ENCODE assay signal across 12 cellular contexts in the genomic region with DNA sequence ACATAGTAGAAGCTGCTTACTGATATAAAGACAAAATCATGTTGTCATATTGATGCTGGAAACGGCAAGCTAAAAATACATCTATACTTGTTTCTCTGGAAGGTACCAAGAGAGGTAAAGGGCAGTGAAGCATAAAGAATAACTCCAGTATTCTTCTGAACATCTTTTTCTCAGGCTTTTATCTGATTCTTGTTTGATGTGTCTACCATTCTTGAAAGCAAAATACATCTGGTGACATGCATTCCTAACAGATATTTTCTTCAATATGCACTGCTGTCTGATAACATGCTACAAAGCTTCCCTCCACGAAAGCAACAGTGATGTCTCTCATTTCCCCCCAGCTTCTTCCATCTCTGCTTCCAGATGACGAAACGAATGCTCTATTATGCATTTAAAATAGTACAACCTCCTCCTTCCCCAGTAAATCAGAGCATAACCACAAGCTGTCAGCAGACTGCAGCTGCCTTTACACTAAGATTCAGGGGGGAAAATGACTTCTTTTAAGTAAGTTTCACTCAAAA.
DNase-seq lines count a peak whose midpoint lies in the region; ATAC-seq and TF ChIP-seq lines count a peak whose summit lies in the region.
"Had no signal": no experiment of that assay in that cellular context is flagged by ENCODE, and none has a peak within 500 bp of the region (broad histone marks: within the 10 kb centered on the region; RNA-seq: fewer than 3 reads in every experiment).

No MANE protein-coding gene starts in this region.

- no peaks in the 10 kb centered on the region for H3K27me3 Mint-ChIP-seq in activated T-cell treated with anti-CD3 and anti-CD28 coated beads, Interleukin-2, amount 50 U/mL, for 24 hours
- H3K27me3 Mint-ChIP-seq in WTC11 (ENCODE audit: low read depth) = no peaks in the 10 kb centered on the region

- H3F3A ChIP-seq in smooth muscle cell (ENCODE audit: low read depth) = no peaks in the 10 kb centered on the region

- no peak overlapping the region for H4K91ac ChIP-seq in trophoblast cell (ENCODE audit: low read depth, low read length)

- H4K20me1 ChIP-seq in smooth muscle cell (ENCODE audit: low read depth) = peaks cover 34% of the 10 kb centered on the region

- H3K4me1 ChIP-seq in smooth muscle cell (ENCODE audit: low read depth) (no peaks in the 10 kb centered on the region), trophoblast cell (ENCODE audit: control insufficient read depth in 1 of 2, insufficient read depth in 2 of 2, low read length in 2 of 2) (peaks cover 7 to 8% of the 10 kb centered on the region in 2 experiments)
- H3K4me1 ChIP-seq: Peyer's patch, uterus had no signal

- H3K79me1 ChIP-seq in trophoblast cell (ENCODE audit: low read length) = peaks cover 2% of the 10 kb centered on the region

- H3K14ac ChIP-seq in trophoblast cell (ENCODE audit: low read length) = no peak overlapping the region

- no peak overlapping the region for H3K18ac ChIP-seq in trophoblast cell (ENCODE audit: low read length)

- ATAC-seq in WTC11 (no peak), HG02798 (IDR thresholded peaks at IDR 0.05; ENCODE audit: poor library complexity, unreplicated experiment) (no peak)

- 40% methylated on average over 4 of the region's 4 CpGs for WGBS in smooth muscle cell (ENCODE audit: low lambda C conversion rate)
- WGBS in trophoblast cell (ENCODE audit: extremely low coverage, insufficient coverage, insufficient read length) = no CpG with 5 or more reads among the region's 4 CpGs

- H2BK120ac ChIP-seq in trophoblast cell (ENCODE audit: insufficient read depth, low read length, poor library complexity) = no peak overlapping the region

- POLR2A ChIA-PET in WTC11 (lab: Charles Lee) = no interaction called here

- no peak overlapping the region for H3K23ac ChIP-seq in trophoblast cell (ENCODE audit: low read length)

- H3K79me2 ChIP-seq in smooth muscle cell (ENCODE audit: low read depth) = peaks cover 6% of the 10 kb centered on the region
- H3K79me2 ChIP-seq in trophoblast cell (ENCODE audit: control insufficient read depth, insufficient read depth, low read length, poor library complexity) = no peaks in the 10 kb centered on the region

- H3K27me3 ChIP-seq in smooth muscle cell (ENCODE audit: low read depth) = no peaks in the 10 kb centered on the region
- no peaks in the 10 kb centered on the region for H3K27me3 ChIP-seq in trophoblast cell (ENCODE audit: insufficient read depth, low read length)
- H3K27me3 ChIP-seq: Peyer's patch, uterus had no signal

- H3K27ac Mint-ChIP-seq in activated T-cell treated with anti-CD3 and anti-CD28 coated beads, Interleukin-2, amount 50 U/mL, for 24 hours = peak overlapping the region; percentile 55
- H3K27ac Mint-ChIP-seq in WTC11 = no peak overlapping the region

- H2BK5ac ChIP-seq in trophoblast cell (ENCODE audit: low read depth, low read length, poor library complexity) = no peak overlapping the region

- H2BK12ac ChIP-seq in trophoblast cell (ENCODE audit: low read length) = no peak overlapping the region

- no peak overlapping the region for H4K12ac ChIP-seq in trophoblast cell (ENCODE audit: low read depth, low read length)

- TF ChIP-seq CTCF in smooth muscle cell (IDR thresholded peaks at IDR 0.05; ENCODE audit: borderline replicate concordance, insufficient read depth, poor library complexity, severe bottlenecking) (no peak), WTC11 (IDR thresholded peaks at IDR 0.05) (no peak)

- CTCF ChIA-PET in WTC11 (lab: Charles Lee) = no interaction called here

- no peak overlapping the region for H3K4me3 ChIP-seq in smooth muscle cell
- H3K4me3 ChIP-seq in trophoblast cell (ENCODE audit: low read depth, low read length) = no peak overlapping the region
- H3K4me3 ChIP-seq: Peyer's patch, uterus had no signal

- H2AK5ac ChIP-seq in trophoblast cell (ENCODE audit: low read length) = no peak overlapping the region

- H2AFZ ChIP-seq in smooth muscle cell (ENCODE audit: low read depth) (no peak overlapping the region), trophoblast cell (ENCODE audit: insufficient read depth, low read length, poor library complexity) (no peak overlapping the region)

- H3K36me3 ChIP-seq in smooth muscle cell (ENCODE audit: low read depth) (no peaks in the 10 kb centered on the region), trophoblast cell (ENCODE audit: control insufficient read depth in 1 of 2, insufficient read depth in 2 of 2, low read length in 2 of 2) (peaks cover 0 to 2% of the 10 kb centered on the region in 2 experiments)
- H3K36me3 ChIP-seq: uterus had no signal

- H3K9ac ChIP-seq in smooth muscle cell (ENCODE audit: low read depth) (no peak overlapping the region), trophoblast cell (ENCODE audit: low read length) (no peak overlapping the region)

- H3K4me1 Mint-ChIP-seq in activated T-cell treated with anti-CD3 and anti-CD28 coated beads, Interleukin-2, amount 50 U/mL, for 24 hours (ENCODE audit: low read depth) = peaks cover 55% of the 10 kb centered on the region
- no peaks in the 10 kb centered on the region for H3K4me1 Mint-ChIP-seq in WTC11

- DNase-seq in activated T-cell treated with anti-CD3 and anti-CD28 coated beads, Interleukin-2, amount 50 U/mL, for 24 hours = no peak
- no peak for DNase-seq in activated T-cell treated with anti-CD3 and anti-CD28 coated beads, Interleukin-2, amount 50 U/mL, for 48 hours
- DNase-seq in NOMO-1 (lab: John Stamatoyannopoulos, UW; ENCODE audit: unreplicated experiment in 2 of 2) = peak; percentile 54 to 89
- DNase-seq in central memory CD4-positive, alpha-beta T cell = peak; percentile 53
- DNase-seq in smooth muscle cell (lab: John Stamatoyannopoulos, UW; ENCODE audit: unreplicated experiment) = no peak
- no peak for DNase-seq in WTC11 (ENCODE audit: low spot score)
- DNase-seq in trophoblast cell = no peak
- DNase-seq: NCI-H1092, Peyer's patch, uterus had no signal

- H4K8ac ChIP-seq in trophoblast cell (ENCODE audit: low read depth, low read length) = no peak overlapping the region

- no peaks in the 10 kb centered on the region for H3K9me3 Mint-ChIP-seq in activated T-cell treated with anti-CD3 and anti-CD28 coated beads, Interleukin-2, amount 50 U/mL, for 24 hours
- H3K9me3 Mint-ChIP-seq in WTC11 = no peaks in the 10 kb centered on the region
- H3K9me3 Mint-ChIP-seq: neural crest cell had no signal

- H3K9me3 ChIP-seq in smooth muscle cell (replicated peaks; ENCODE audit: low read depth) (no peaks in the 10 kb centered on the region), trophoblast cell (ENCODE audit: insufficient read depth, low read depth, low read length) (no peaks in the 10 kb centered on the region)
- H3K9me3 ChIP-seq: Peyer's patch, uterus had no signal

- H3K27ac ChIP-seq in smooth muscle cell (ENCODE audit: low read depth) = no peak overlapping the region
- no peak overlapping the region for H3K27ac ChIP-seq in trophoblast cell (ENCODE audit: low read depth, low read length)
- H3K27ac ChIP-seq: Peyer's patch, uterus had no signal

- peaks cover 8% of the 10 kb centered on the region for H3K36me3 Mint-ChIP-seq in activated T-cell treated with anti-CD3 and anti-CD28 coated beads, Interleukin-2, amount 50 U/mL, for 24 hours (ENCODE audit: low read depth)
- H3K36me3 Mint-ChIP-seq in WTC11 = peaks cover 4% of the 10 kb centered on the region

- no peak overlapping the region for H3K4ac ChIP-seq in trophoblast cell (ENCODE audit: low read depth, low read length)

- peak overlapping the region; percentile 15 for H3K4me2 ChIP-seq in smooth muscle cell
- no peak overlapping the region for H3K4me2 ChIP-seq in trophoblast cell (ENCODE audit: low read length)

- H3K4me3 Mint-ChIP-seq in activated T-cell treated with anti-CD3 and anti-CD28 coated beads, Interleukin-2, amount 50 U/mL, for 24 hours = peak overlapping the region; percentile 30
- H3K4me3 Mint-ChIP-seq in WTC11 = no peak overlapping the region
- H3K4me3 Mint-ChIP-seq: neural crest cell had no signal

TF ChIP-seq in WTC11, 78 proteins besides CTCF, POLR2A, EP300 and RAD21 (continues in another document):
- TF ChIP-seq ZBTB21 (CRISPR knock-in tag; IDR thresholded peaks at IDR 0.05; ENCODE audit: borderline replicate concordance) (no peak), TCF7 (CRISPR knock-in tag; IDR thresholded peaks at IDR 0.05; ENCODE audit: low read depth) (no peak), NR1H2 (CRISPR knock-in tag; IDR thresholded peaks at IDR 0.05) (no peak)
- TF ChIP-seq, protein P1, sequence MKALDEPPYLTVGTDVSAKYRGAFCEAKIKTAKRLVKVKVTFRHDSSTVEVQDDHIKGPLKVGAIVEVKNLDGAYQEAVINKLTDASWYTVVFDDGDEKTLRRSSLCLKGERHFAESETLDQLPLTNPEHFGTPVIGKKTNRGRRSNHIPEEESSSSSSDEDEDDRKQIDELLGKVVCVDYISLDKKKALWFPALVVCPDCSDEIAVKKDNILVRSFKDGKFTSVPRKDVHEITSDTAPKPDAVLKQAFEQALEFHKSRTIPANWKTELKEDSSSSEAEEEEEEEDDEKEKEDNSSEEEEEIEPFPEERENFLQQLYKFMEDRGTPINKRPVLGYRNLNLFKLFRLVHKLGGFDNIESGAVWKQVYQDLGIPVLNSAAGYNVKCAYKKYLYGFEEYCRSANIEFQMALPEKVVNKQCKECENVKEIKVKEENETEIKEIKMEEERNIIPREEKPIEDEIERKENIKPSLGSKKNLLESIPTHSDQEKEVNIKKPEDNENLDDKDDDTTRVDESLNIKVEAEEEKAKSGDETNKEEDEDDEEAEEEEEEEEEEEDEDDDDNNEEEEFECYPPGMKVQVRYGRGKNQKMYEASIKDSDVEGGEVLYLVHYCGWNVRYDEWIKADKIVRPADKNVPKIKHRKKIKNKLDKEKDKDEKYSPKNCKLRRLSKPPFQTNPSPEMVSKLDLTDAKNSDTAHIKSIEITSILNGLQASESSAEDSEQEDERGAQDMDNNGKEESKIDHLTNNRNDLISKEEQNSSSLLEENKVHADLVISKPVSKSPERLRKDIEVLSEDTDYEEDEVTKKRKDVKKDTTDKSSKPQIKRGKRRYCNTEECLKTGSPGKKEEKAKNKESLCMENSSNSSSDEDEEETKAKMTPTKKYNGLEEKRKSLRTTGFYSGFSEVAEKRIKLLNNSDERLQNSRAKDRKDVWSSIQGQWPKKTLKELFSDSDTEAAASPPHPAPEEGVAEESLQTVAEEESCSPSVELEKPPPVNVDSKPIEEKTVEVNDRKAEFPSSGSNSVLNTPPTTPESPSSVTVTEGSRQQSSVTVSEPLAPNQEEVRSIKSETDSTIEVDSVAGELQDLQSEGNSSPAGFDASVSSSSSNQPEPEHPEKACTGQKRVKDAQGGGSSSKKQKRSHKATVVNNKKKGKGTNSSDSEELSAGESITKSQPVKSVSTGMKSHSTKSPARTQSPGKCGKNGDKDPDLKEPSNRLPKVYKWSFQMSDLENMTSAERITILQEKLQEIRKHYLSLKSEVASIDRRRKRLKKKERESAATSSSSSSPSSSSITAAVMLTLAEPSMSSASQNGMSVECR (CRISPR knock-in tag; IDR thresholded peaks at IDR 0.05; ENCODE audit: borderline replicate concordance) = no peak
- TF ChIP-seq, protein P2, sequence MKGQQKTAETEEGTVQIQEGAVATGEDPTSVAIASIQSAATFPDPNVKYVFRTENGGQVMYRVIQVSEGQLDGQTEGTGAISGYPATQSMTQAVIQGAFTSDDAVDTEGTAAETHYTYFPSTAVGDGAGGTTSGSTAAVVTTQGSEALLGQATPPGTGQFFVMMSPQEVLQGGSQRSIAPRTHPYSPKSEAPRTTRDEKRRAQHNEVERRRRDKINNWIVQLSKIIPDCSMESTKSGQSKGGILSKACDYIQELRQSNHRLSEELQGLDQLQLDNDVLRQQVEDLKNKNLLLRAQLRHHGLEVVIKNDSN (CRISPR knock-in tag; IDR thresholded peaks at IDR 0.05) = no peak

Comparison
In these comparisons a context has a peak if more than half of its experiments do, and no peak if none do; other contexts are left out.
1. DNase-seq: peak in NOMO-1 (2 of 2) and central memory CD4-positive, alpha-beta T cell (single experiment); none in activated T-cell treated with anti-CD3 and anti-CD28 coated beads, Interleukin-2, amount 50 U/mL, for 24 hours (single experiment), activated T-cell treated with anti-CD3 and anti-CD28 coated beads, Interleukin-2, amount 50 U/mL, for 48 hours (0 of 2), smooth muscle cell (single experiment), WTC11 (single experiment) and trophoblast cell (0 of 2).